ENCODE assay signal across 8 cellular contexts in genomic region chr13:75258159-75258782, GRCh38.
DNase-seq lines count a peak whose midpoint lies in the region; ATAC-seq and TF ChIP-seq lines count a peak whose summit lies in the region.

No MANE protein-coding gene starts in this region.

- no peak overlapping the region for H3K4me3 ChIP-seq in Jurkat, Clone E6-1 (ENCODE audit: low read length)
- no peak overlapping the region for H3K4me3 ChIP-seq in thyroid gland (replicated peaks in 1 of 3)

- H3K27me3 ChIP-seq in thyroid gland, result no peaks in the 10 kb centered on the region

- peak; percentile 91 for ATAC-seq in SK-N-SH treated with all-trans-retinoic acid at 6 μM for 48 hours

- TF ChIP-seq CTCF in 22Rv1 (IDR thresholded peaks at IDR 0.05) (peak; percentile 84), GM12874 (IDR thresholded peaks at IDR 0.05; ENCODE audit: insufficient read depth, low read depth, low read length) (peak; percentile 15; the same call in 1 of the 2 replicates), thyroid gland (IDR thresholded peaks at IDR 0.05) (peak in 5 of 6 experiments; percentile 41 to 75 (median 70))

- H3K36me3 ChIP-seq in thyroid gland, result no peaks in the 10 kb centered on the region

- no peak overlapping the region for H3K27ac ChIP-seq in 22Rv1
- H3K27ac ChIP-seq in thyroid gland, result no peak overlapping the region

- H3K9me3 ChIP-seq in thyroid gland, result no peaks in the 10 kb centered on the region

- no peak for TF ChIP-seq POLR2A in thyroid gland (IDR thresholded peaks at IDR 0.05)

- 71 to 72% methylated on average over 3 of the region's 3 CpGs for WGBS in thyroid gland, 2 donors

- no peaks in the 10 kb centered on the region for H3K4me1 ChIP-seq in thyroid gland

- intact Hi-C loops in thyroid gland (cut with DNase I), result no loop called here

- peak; percentile 59 for DNase-seq in Jurkat, Clone E6-1 (ENCODE audit: low read depth, low spot score)
- DNase-seq in glomerular visceral epithelial cell (ENCODE audit: extremely low spot score) (peak; percentile 47), thyroid gland (no peak), activated gamma-delta T cell treated with Interleukin-2 at 50 U/mL for 16 hours (no peak)
- no peak for DNase-seq in activated effector memory CD4-positive, alpha-beta T cell treated with Interleukin-2 at 50 U/mL for 16 hours

TF ChIP-seq in SK-N-SH treated with all-trans-retinoic acid at 6 μM for 48 hours, 23 proteins besides CTCF, POLR2A, EP300 and RAD21:
- TF ChIP-seq BACH2 (CRISPR knock-in tag; IDR thresholded peaks at IDR 0.05; ENCODE audit: borderline replicate concordance) (no peak), POU6F1 (CRISPR knock-in tag; IDR thresholded peaks at IDR 0.05; ENCODE audit: borderline replicate concordance, low read depth) (no peak), ZNF565 (CRISPR knock-in tag; conservative IDR thresholded peaks at IDR 0.05; ENCODE audit: low read depth) (no peak), ESRRG (CRISPR knock-in tag; IDR thresholded peaks at IDR 0.05) (no peak), TOX (CRISPR knock-in tag; IDR thresholded peaks at IDR 0.05; ENCODE audit: borderline replicate concordance) (no peak), ZFP30 (CRISPR knock-in tag; IDR thresholded peaks at IDR 0.05) (no peak), RARB (CRISPR knock-in tag; IDR thresholded peaks at IDR 0.05) (no peak), CSRNP3 (CRISPR knock-in tag; IDR thresholded peaks at IDR 0.05) (no peak), OSR1 (CRISPR knock-in tag; IDR thresholded peaks at IDR 0.05) (no peak), CSDC2 (CRISPR knock-in tag; IDR thresholded peaks at IDR 0.05) (no peak), ZFP3 (CRISPR knock-in tag; IDR thresholded peaks at IDR 0.05) (no peak), TCF4 (CRISPR knock-in tag; IDR thresholded peaks at IDR 0.05; ENCODE audit: borderline replicate concordance) (no peak), TSHZ2 (CRISPR knock-in tag; IDR thresholded peaks at IDR 0.05) (no peak), ZNF8 (CRISPR knock-in tag; IDR thresholded peaks at IDR 0.05) (no peak), ZNF70 (CRISPR knock-in tag; IDR thresholded peaks at IDR 0.05) (no peak), CREB5 (CRISPR knock-in tag; IDR thresholded peaks at IDR 0.05; ENCODE audit: low read depth) (no peak), PPARA (CRISPR knock-in tag; IDR thresholded peaks at IDR 0.05; ENCODE audit: borderline replicate concordance) (no peak), PATZ1 (CRISPR knock-in tag; IDR thresholded peaks at IDR 0.05; ENCODE audit: borderline replicate concordance) (no peak)

Comparison
In these comparisons a context has a peak if more than half of its experiments do, and no peak if none do; other contexts are left out.
1. CTCF ChIP-seq: peak in every context shown above with its lines; median percentile 84 in 22Rv1; 70 in thyroid gland; 15 in GM12874.
2. DNase-seq: peak in Jurkat, Clone E6-1 (single experiment) and glomerular visceral epithelial cell (single experiment); none in thyroid gland (0 of 2), activated effector memory CD4-positive, alpha-beta T cell treated with Interleukin-2 at 50 U/mL for 16 hours (single experiment) and activated gamma-delta T cell treated with Interleukin-2 at 50 U/mL for 16 hours (single experiment).